ENCODE assay signal across 1 cellular context in genomic region chr1:156456625-156457465, GRCh38.
TF ChIP-seq lines count a peak whose summit lies in the region.

No MANE protein-coding gene starts in this region.

TF ChIP-seq in HepG2, 621 proteins besides CTCF, POLR2A, EP300 and RAD21 (continued from another document and continues in another):
- TF ChIP-seq HBP1 (CRISPR knock-in tag; IDR thresholded peaks at IDR 0.05; ENCODE audit: low read depth) (no peak), ZNF572 (CRISPR knock-in tag; IDR thresholded peaks at IDR 0.05) (no peak), ZNF407 (CRISPR knock-in tag; IDR thresholded peaks at IDR 0.05; ENCODE audit: not compliant biosample characterization) (no peak), NKX3-1 (CRISPR knock-in tag; IDR thresholded peaks at IDR 0.05) (0 out of 2 replicates have a peak, but pooled peaks have one; percentile 68), ZNF18 (CRISPR knock-in tag; IDR thresholded peaks at IDR 0.05; ENCODE audit: insufficient replicate concordance) (peak; percentile 65), MXD1 (CRISPR knock-in tag; IDR thresholded peaks at IDR 0.05) (no peak), POLR2G (IDR thresholded peaks at IDR 0.05; ENCODE audit: low read depth, low read length) (peak; percentile 85), ZNF646 (CRISPR knock-in tag; IDR thresholded peaks at IDR 0.05) (0 out of 2 replicates have a peak, but pooled peaks have one; percentile 51), CBX2 (IDR thresholded peaks at IDR 0.05; ENCODE audit: low read depth, low read length) (no peak), CBX2 (CRISPR knock-in tag; IDR thresholded peaks at IDR 0.05; ENCODE audit: low read depth) (no peak), ZNF672 (CRISPR knock-in tag; IDR thresholded peaks at IDR 0.05) (peak; percentile 86; the same call in 1 of the 2 replicates), NRL (CRISPR knock-in tag; IDR thresholded peaks at IDR 0.05; ENCODE audit: borderline replicate concordance) (peak; percentile 93), SKIL (CRISPR knock-in tag; IDR thresholded peaks at IDR 0.05; ENCODE audit: borderline replicate concordance) (no peak), TEAD2 (CRISPR knock-in tag; IDR thresholded peaks at IDR 0.05) (peak; percentile 64; the same call in 1 of the 2 replicates), ZSCAN25 (CRISPR knock-in tag; IDR thresholded peaks at IDR 0.05) (peak; percentile 81), ZNF160 (CRISPR knock-in tag; IDR thresholded peaks at IDR 0.05) (peak; percentile 52), ARID2 (CRISPR knock-in tag; IDR thresholded peaks at IDR 0.05; ENCODE audit: borderline replicate concordance) (no peak), JUNB (CRISPR knock-in tag; IDR thresholded peaks at IDR 0.05; ENCODE audit: borderline replicate concordance) (no peak; the same call in 1 of the 2 replicates), ZFP36L1 (CRISPR knock-in tag; IDR thresholded peaks at IDR 0.05) (no peak; the same call in 1 of the 2 replicates), PRPF4 (IDR thresholded peaks at IDR 0.05; ENCODE audit: low read depth, low read length, poor library complexity, severe bottlenecking) (no peak), DNMT3B (CRISPR knock-in tag; conservative IDR thresholded peaks at IDR 0.05) (no peak), ATF6 (CRISPR knock-in tag; conservative IDR thresholded peaks at IDR 0.05) (no peak), ZSCAN31 (CRISPR knock-in tag; IDR thresholded peaks at IDR 0.05; ENCODE audit: low read depth) (peak; percentile 77), E2F5 (CRISPR knock-in tag; conservative IDR thresholded peaks at IDR 0.05) (no peak; the same call in 1 of the 2 replicates), CREB3 (CRISPR knock-in tag; IDR thresholded peaks at IDR 0.05) (0 out of 2 replicates have a peak, but pooled peaks have one; percentile 69), REPIN1 (CRISPR knock-in tag; IDR thresholded peaks at IDR 0.05; ENCODE audit: borderline replicate concordance, low read depth) (peak; percentile 75; the same call in 1 of the 2 replicates)
